9 cellular contexts compared by ENCODE assay signal in the genomic region with DNA sequence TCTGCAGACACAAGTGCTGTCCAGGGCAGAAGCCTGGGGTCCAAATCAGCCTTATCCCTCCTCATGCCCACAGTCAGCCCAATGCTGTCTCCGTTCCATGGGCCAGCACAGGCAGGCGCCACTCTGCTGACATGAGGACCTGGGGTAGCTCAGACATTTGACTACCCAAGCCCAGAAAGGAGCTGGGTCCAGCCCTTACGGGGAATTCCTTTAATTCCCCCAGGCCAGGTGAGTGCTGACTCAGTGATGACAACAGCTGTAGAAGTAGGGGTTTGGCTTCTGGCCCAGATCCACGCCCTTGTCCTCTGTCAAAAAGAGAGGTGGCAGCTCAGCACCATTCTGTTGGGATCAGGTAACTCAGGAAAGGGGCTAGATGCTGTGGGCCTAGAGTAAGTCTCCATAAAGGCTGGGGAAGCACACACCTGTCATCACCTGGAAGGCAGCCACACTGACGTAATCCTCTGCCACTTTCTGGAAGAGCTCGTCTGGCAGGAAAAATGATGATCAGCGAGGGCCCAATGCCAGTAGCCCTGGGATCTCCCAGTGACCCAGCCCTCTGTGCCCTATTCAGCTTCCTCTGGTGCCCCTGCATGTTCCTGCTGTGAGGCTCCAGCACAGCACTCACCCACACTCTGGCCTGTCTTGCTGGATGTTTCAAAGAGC. TPM values are rescaled to one million over a fixed set of nuclear protein-coding genes. Genes with fewer than 3 reads are reported as not detected.
DNase-seq lines count a peak whose midpoint lies in the region; ATAC-seq and TF ChIP-seq lines count a peak whose summit lies in the region.
"Had no signal": no experiment of that assay in that cellular context is flagged by ENCODE, and none has a peak within 500 bp of the region (broad histone marks: within the 10 kb centered on the region; RNA-seq: fewer than 3 reads in every experiment).

No MANE protein-coding gene starts in this region.

- POLR2A ChIA-PET in CD4-positive, alpha-beta T cell (lab: Charles Lee) = interaction anchor here (1.0 to 3.4 kb wide), 5 partner anchors 11 to 187 kb away, joined by 3 to 15 read pairs (median 3); a partner anchor contains a TSS
- POLR2A ChIA-PET in activated naive CD8-positive, alpha-beta T cell treated with anti-CD3 and anti-CD28 coated beads, Interleukin-2, amount 10 ng/mL, durations not matched to agents 7 days and 5 days (lab: Charles Lee) = interaction anchor here (0.8 to 6.5 kb wide), 4 partner anchors 10 to 168 kb away, joined by 3 to 51 read pairs (median 10); a partner anchor contains a TSS

- peaks cover 47% of the 10 kb centered on the region for H3K36me3 Mint-ChIP-seq in CD4-positive, alpha-beta T cell (ENCODE audit: low read depth)
- H3K36me3 Mint-ChIP-seq in activated naive CD8-positive, alpha-beta T cell treated with anti-CD3 and anti-CD28 coated beads, Interleukin-2, amount 10 ng/mL, durations not matched to agents 7 days and 5 days = peaks cover 25% of the 10 kb centered on the region

- peak overlapping the region; percentile 90 for H3K4me3 Mint-ChIP-seq in CD4-positive, alpha-beta T cell
- H3K4me3 Mint-ChIP-seq in activated naive CD8-positive, alpha-beta T cell treated with anti-CD3 and anti-CD28 coated beads, Interleukin-2, amount 10 ng/mL, durations not matched to agents 7 days and 5 days = peak overlapping the region; percentile 95

- H3K27me3 Mint-ChIP-seq in CD4-positive, alpha-beta T cell = no peaks in the 10 kb centered on the region
- H3K27me3 Mint-ChIP-seq in activated naive CD8-positive, alpha-beta T cell treated with anti-CD3 and anti-CD28 coated beads, Interleukin-2, amount 10 ng/mL, durations not matched to agents 7 days and 5 days = no peaks in the 10 kb centered on the region

- peaks cover 44% of the 10 kb centered on the region for H3K4me1 ChIP-seq in muscle layer of colon (ENCODE audit: insufficient read depth, low read length)

- no peak overlapping the region for H3K4me3 ChIP-seq in muscle layer of colon (ENCODE audit: low read depth in 1 of 2, low read length in 2 of 2)

- CTCF ChIA-PET in CD4-positive, alpha-beta T cell (lab: Charles Lee) = interaction anchor here (0.9 to 1.0 kb wide), 2 partner anchors 8 to 12 kb away, joined by 3 to 4 read pairs; no protein-coding TSS in a partner anchor

- peak overlapping the region; percentile 17 for H3K9ac ChIP-seq in muscle layer of colon (ENCODE audit: low read length)

- intact Hi-C loops in CD4-positive, alpha-beta T cell (cut with DNase I, micrococcal nuclease) = loop anchor here in 1 of 2 experiments (2.0 to 10.0 kb wide), 3 partner anchors 169 to 853 kb away; a partner anchor contains a TSS

- no peaks in the 10 kb centered on the region for H3K27me3 ChIP-seq in CD4-positive, alpha-beta T cell (ENCODE audit: control insufficient read depth, insufficient read depth, low read length)
- H3K27me3 ChIP-seq in muscle layer of colon (ENCODE audit: control insufficient read depth in 1 of 2, insufficient read depth in 2 of 2, low read length in 2 of 2) = no peaks in the 10 kb centered on the region
- H3K27me3 ChIP-seq: brain microvascular endothelial cell had no signal

- peak overlapping the region; percentile 88 for H3K27ac Mint-ChIP-seq in CD4-positive, alpha-beta T cell
- H3K27ac Mint-ChIP-seq in activated naive CD8-positive, alpha-beta T cell treated with anti-CD3 and anti-CD28 coated beads, Interleukin-2, amount 10 ng/mL, durations not matched to agents 7 days and 5 days = peak overlapping the region; percentile 88

- ATAC-seq in CD4-positive, alpha-beta T cell (ENCODE audit: poor library complexity) = no peak
- ATAC-seq in activated naive CD8-positive, alpha-beta T cell treated with anti-CD3 and anti-CD28 coated beads, Interleukin-2, amount 10 ng/mL, durations not matched to agents 7 days and 5 days (ENCODE audit: low read depth) = no peak
- ATAC-seq in HG03354 (IDR thresholded peaks at IDR 0.05; ENCODE audit: poor library complexity, severe bottlenecking, unreplicated experiment) = no peak

- peak; percentile 54; the same call in 1 of the 2 replicates for TF ChIP-seq EP300 in Ishikawa (IDR thresholded peaks at IDR 0.05; ENCODE audit: borderline replicate concordance)

- no peak for TF ChIP-seq CTCF in CD4-positive, alpha-beta T cell (IDR thresholded peaks at IDR 0.05)

- H3K27ac ChIP-seq in CD4-positive, alpha-beta T cell (ENCODE audit: low read depth, low read length) = peak overlapping the region; percentile 15
- H3K27ac ChIP-seq in muscle layer of colon (ENCODE audit: low read depth, low read length) = no peak overlapping the region
- H3K27ac ChIP-seq: brain microvascular endothelial cell had no signal

- no peak for TF ChIP-seq RAD21 in Ishikawa (IDR thresholded peaks at IDR 0.05; ENCODE audit: low read depth)

- H3K9me3 Mint-ChIP-seq in CD4-positive, alpha-beta T cell = no peaks in the 10 kb centered on the region
- no peaks in the 10 kb centered on the region for H3K9me3 Mint-ChIP-seq in activated naive CD8-positive, alpha-beta T cell treated with anti-CD3 and anti-CD28 coated beads, Interleukin-2, amount 10 ng/mL, durations not matched to agents 7 days and 5 days

- no peak for DNase-seq in CD4-positive, alpha-beta T cell
- no peak for DNase-seq in activated naive CD8-positive, alpha-beta T cell treated with anti-CD3 and anti-CD28 coated beads, Interleukin-2, amount 10 ng/mL, durations not matched to agents 7 days and 5 days
- DNase-seq in NCI-H526 treated with DMSO at 0.1 percent for 48 hours (lab: John Stamatoyannopoulos, UW) = no peak
- no peak for DNase-seq in HCEC 1CT
- DNase-seq in medulla oblongata (ENCODE audit: extremely low spot score) = no peak
- DNase-seq: brain microvascular endothelial cell had no signal

- no peaks in the 10 kb centered on the region for H3K9me3 ChIP-seq in CD4-positive, alpha-beta T cell (ENCODE audit: control insufficient read depth, low read length)
- no peaks in the 10 kb centered on the region for H3K9me3 ChIP-seq in muscle layer of colon (ENCODE audit: low read length)

- peaks cover 22% of the 10 kb centered on the region for H3K36me3 ChIP-seq in muscle layer of colon (ENCODE audit: insufficient read depth, low read length)

- peaks cover 80% of the 10 kb centered on the region for H3K4me1 Mint-ChIP-seq in CD4-positive, alpha-beta T cell (ENCODE audit: low read depth)
- H3K4me1 Mint-ChIP-seq in activated naive CD8-positive, alpha-beta T cell treated with anti-CD3 and anti-CD28 coated beads, Interleukin-2, amount 10 ng/mL, durations not matched to agents 7 days and 5 days = peaks cover 56% of the 10 kb centered on the region

TF ChIP-seq in Ishikawa, 13 proteins besides CTCF, POLR2A, EP300 and RAD21 (continues in another document):
- TF ChIP-seq NFIC (IDR thresholded peaks at IDR 0.05) (peak; percentile 93), TAF1 (IDR thresholded peaks at IDR 0.05; ENCODE audit: low read depth) (no peak), YY1 (IDR thresholded peaks at IDR 0.05; ENCODE audit: low read depth) (peak; percentile 32; the same call in 1 of the 2 replicates), CEBPB (IDR thresholded peaks at IDR 0.05) (peak; percentile 58; the same call in 1 of the 2 replicates), TEAD4 (IDR thresholded peaks at IDR 0.05) (peak; percentile 81)
- TF ChIP-seq, protein P1, sequence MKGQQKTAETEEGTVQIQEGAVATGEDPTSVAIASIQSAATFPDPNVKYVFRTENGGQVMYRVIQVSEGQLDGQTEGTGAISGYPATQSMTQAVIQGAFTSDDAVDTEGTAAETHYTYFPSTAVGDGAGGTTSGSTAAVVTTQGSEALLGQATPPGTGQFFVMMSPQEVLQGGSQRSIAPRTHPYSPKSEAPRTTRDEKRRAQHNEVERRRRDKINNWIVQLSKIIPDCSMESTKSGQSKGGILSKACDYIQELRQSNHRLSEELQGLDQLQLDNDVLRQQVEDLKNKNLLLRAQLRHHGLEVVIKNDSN (IDR thresholded peaks at IDR 0.05) = no peak
- TF ChIP-seq, protein P2, sequence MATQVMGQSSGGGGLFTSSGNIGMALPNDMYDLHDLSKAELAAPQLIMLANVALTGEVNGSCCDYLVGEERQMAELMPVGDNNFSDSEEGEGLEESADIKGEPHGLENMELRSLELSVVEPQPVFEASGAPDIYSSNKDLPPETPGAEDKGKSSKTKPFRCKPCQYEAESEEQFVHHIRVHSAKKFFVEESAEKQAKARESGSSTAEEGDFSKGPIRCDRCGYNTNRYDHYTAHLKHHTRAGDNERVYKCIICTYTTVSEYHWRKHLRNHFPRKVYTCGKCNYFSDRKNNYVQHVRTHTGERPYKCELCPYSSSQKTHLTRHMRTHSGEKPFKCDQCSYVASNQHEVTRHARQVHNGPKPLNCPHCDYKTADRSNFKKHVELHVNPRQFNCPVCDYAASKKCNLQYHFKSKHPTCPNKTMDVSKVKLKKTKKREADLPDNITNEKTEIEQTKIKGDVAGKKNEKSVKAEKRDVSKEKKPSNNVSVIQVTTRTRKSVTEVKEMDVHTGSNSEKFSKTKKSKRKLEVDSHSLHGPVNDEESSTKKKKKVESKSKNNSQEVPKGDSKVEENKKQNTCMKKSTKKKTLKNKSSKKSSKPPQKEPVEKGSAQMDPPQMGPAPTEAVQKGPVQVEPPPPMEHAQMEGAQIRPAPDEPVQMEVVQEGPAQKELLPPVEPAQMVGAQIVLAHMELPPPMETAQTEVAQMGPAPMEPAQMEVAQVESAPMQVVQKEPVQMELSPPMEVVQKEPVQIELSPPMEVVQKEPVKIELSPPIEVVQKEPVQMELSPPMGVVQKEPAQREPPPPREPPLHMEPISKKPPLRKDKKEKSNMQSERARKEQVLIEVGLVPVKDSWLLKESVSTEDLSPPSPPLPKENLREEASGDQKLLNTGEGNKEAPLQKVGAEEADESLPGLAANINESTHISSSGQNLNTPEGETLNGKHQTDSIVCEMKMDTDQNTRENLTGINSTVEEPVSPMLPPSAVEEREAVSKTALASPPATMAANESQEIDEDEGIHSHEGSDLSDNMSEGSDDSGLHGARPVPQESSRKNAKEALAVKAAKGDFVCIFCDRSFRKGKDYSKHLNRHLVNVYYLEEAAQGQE (IDR thresholded peaks at IDR 0.05; ENCODE audit: low read depth) = no peak

RNA-seq across cellular contexts. Expression of a gene that starts 1.9 kb away (rescaled TPM):
- total RNA-seq in CD4-positive, alpha-beta T cell = 10 to 100 TPM; 17.0 to 18.0 TPM
- 10 to 100 TPM; 39.0 to 46.6 TPM for total RNA-seq in activated naive CD8-positive, alpha-beta T cell treated with anti-CD3 and anti-CD28 coated beads, Interleukin-2, amount 10 ng/mL, durations not matched to agents 7 days and 5 days

RNA-seq across cellular contexts. Expression of a gene that starts 2.0 kb away (rescaled TPM):
- total RNA-seq in CD4-positive, alpha-beta T cell = 10 to 100 TPM; 33.1 to 35.0 TPM
- total RNA-seq in activated naive CD8-positive, alpha-beta T cell treated with anti-CD3 and anti-CD28 coated beads, Interleukin-2, amount 10 ng/mL, durations not matched to agents 7 days and 5 days = 100 to 1,000 TPM; 104 TPM

RNA-seq across cellular contexts. Expression of a gene that starts 10.1 kb away (rescaled TPM):
- total RNA-seq in CD4-positive, alpha-beta T cell = 1 to 10 TPM; 5.8 to 7.5 TPM
- total RNA-seq in activated naive CD8-positive, alpha-beta T cell treated with anti-CD3 and anti-CD28 coated beads, Interleukin-2, amount 10 ng/mL, durations not matched to agents 7 days and 5 days = 10 to 100 TPM; 85.0 to 94.0 TPM

RNA-seq across cellular contexts. Expression of a gene that starts 49.8 kb away (rescaled TPM):
- 10 to 100 TPM; 54.5 to 55.6 TPM for total RNA-seq in CD4-positive, alpha-beta T cell
- 100 to 1,000 TPM; 110 to 116 TPM for total RNA-seq in activated naive CD8-positive, alpha-beta T cell treated with anti-CD3 and anti-CD28 coated beads, Interleukin-2, amount 10 ng/mL, durations not matched to agents 7 days and 5 days

RNA-seq across cellular contexts. Expression of a gene that starts 56.1 kb away (rescaled TPM):
- 10 to 100 TPM; 34.7 to 35.3 TPM for total RNA-seq in CD4-positive, alpha-beta T cell
- total RNA-seq in activated naive CD8-positive, alpha-beta T cell treated with anti-CD3 and anti-CD28 coated beads, Interleukin-2, amount 10 ng/mL, durations not matched to agents 7 days and 5 days = 100 to 1,000 TPM; 113 to 124 TPM

Comparison
In these comparisons a context has a peak if more than half of its experiments do, and no peak if none do; other contexts are left out.
1. RNA of a gene that starts 10.1 kb away (total RNA-seq): 85.0 to 94.0 TPM in activated naive CD8-positive, alpha-beta T cell treated with anti-CD3 and anti-CD28 coated beads, Interleukin-2, amount 10 ng/mL, durations not matched to agents 7 days and 5 days; 5.8 to 7.5 TPM in CD4-positive, alpha-beta T cell; every median in the first group is over 10 times any median in the second.